ENCODE assay signal across 20 cellular contexts in the genomic region with DNA sequence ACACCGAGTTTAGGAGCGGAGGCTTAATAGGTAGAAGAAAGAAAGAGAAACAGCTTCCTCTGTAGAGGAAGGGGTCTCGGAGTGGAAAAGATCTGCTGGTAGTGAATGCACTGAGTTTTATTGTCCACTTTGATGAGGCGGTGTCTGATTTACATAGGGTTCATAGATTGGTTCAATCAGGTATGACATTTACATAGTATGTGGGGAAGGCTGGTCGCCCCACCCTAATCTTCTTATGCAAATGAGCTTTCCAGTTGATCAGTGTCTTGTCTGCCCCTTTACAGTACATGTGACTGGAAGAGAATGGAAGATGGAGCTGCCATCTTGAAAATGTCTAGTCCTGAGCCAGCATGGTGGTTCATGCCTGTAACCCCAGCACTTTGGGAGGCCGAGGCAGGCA.
"Had no signal": no experiment of that assay in that cellular context is flagged by ENCODE, and none has a peak within 500 bp of the region (broad histone marks: within the 10 kb centered on the region; RNA-seq: fewer than 3 reads in every experiment).

No MANE protein-coding gene starts in this region.

- H3K27ac ChIP-seq: epithelial cell of prostate, gastroesophageal sphincter, neutrophil, psoas muscle, right atrium auricular region, thoracic aorta, vagina had no signal

- H3K4me1 ChIP-seq: gastroesophageal sphincter, psoas muscle had no signal

- FAIRE-seq: islet of Langerhans, pancreas had no signal

- H3K4me3 ChIP-seq: gastroesophageal sphincter, pancreas, psoas muscle, right atrium auricular region, thoracic aorta, vagina had no signal

- H3K27me3 ChIP-seq: gastroesophageal sphincter, neutrophil, pancreas, right atrium auricular region, vagina had no signal

- ATAC-seq: gastroesophageal sphincter, pancreas, psoas muscle, WTC11 had no signal

- DNase-seq: activated CD4-positive, alpha-beta T cell treated with anti-CD3 and anti-CD28 coated beads for 4 hours; activated CD4-positive, alpha-beta T cell treated with anti-CD3 and anti-CD28 coated beads, Interleukin-2, amount 50 U/mL, for 48 hours; activated effector memory CD4-positive, alpha-beta T cell treated with anti-CD3 and anti-CD28 coated beads, Interleukin-2, amount 50 U/mL, for 16 hours; activated naive CD4-positive, alpha-beta T cell treated with anti-CD3 and anti-CD28 coated beads, Interleukin-2, amount 10 ng/mL, durations not matched to agents 7 days and 5 days; amygdala; cortex of kidney; head of caudate nucleus; hypothalamus; pancreas; psoas muscle; stimulated activated CD4-positive, alpha-beta T cell treated with anti-CD3 and anti-CD28 coated beads, Interleukin-4, amount 100 ng/mL, for 24 hours; stimulated activated naive CD4-positive, alpha-beta T cell treated with Interleukin-2 at 50 U/mL for 16 hours had no signal

- H3K36me3 ChIP-seq: gastroesophageal sphincter, neutrophil, pancreas, right atrium auricular region, thoracic aorta, vagina had no signal

- H3K9me3 ChIP-seq: gastroesophageal sphincter, neutrophil, pancreas, psoas muscle, right atrium auricular region, thoracic aorta, vagina had no signal
